ENCODE assay signal across 8 cellular contexts in genomic region chr9:136133191-136133958, GRCh38. TPM values are rescaled to one million over a fixed set of nuclear protein-coding genes. Genes with fewer than 3 reads are reported as not detected.
DNase-seq lines count a peak whose midpoint lies in the region; ATAC-seq, FAIRE-seq and TF ChIP-seq lines count a peak whose summit lies in the region.

No MANE protein-coding gene starts in this region.

- peak; percentile 74 for ATAC-seq in CD4-positive, alpha-beta T cell (ENCODE audit: poor library complexity)
- peak; percentile 76 to 81 for ATAC-seq in activated naive CD4-positive, alpha-beta T cell treated with anti-CD3 and anti-CD28 coated beads, Interleukin-2, amount 50 U/mL, for 72 hours
- no peak for ATAC-seq in HG03196 (IDR thresholded peaks at IDR 0.05; ENCODE audit: unreplicated experiment)

- WGBS in hepatocyte (ENCODE audit: low lambda C conversion rate, missing lambda C conversion rate), result 13% methylated on average over 25 of the region's 69 CpGs
- WGBS in small intestine, 3 donors, result 2 to 8% (median 2%) methylated on average over 53 to 68 of the region's 69 CpGs

- H3K4me3 ChIP-seq in hepatocyte (peak overlapping the region; percentile 64), small intestine (ENCODE audit: low read depth in 1 of 2, low read length in 2 of 2) (peak overlapping the region in 1 of 2 donors; percentile 27)

- H3K9me2 ChIP-seq in hepatocyte (replicated peaks; ENCODE audit: insufficient read depth), result no peaks in the 10 kb centered on the region

- peaks cover 6% of the 10 kb centered on the region for H3K4me1 Mint-ChIP-seq in CD4-positive, alpha-beta T cell (ENCODE audit: low read depth)

- no peaks in the 10 kb centered on the region for H3K36me3 Mint-ChIP-seq in CD4-positive, alpha-beta T cell (ENCODE audit: low read depth)
- no peaks in the 10 kb centered on the region for H3K36me3 Mint-ChIP-seq in activated naive CD4-positive, alpha-beta T cell treated with anti-CD3 and anti-CD28 coated beads, Interleukin-2, amount 50 U/mL, for 72 hours

- H3K4me1 ChIP-seq in hepatocyte (ENCODE audit: insufficient read depth) (peaks cover 12% of the 10 kb centered on the region), small intestine (ENCODE audit: control insufficient read depth in 2 of 2, insufficient read depth in 1 of 2, low read depth in 1 of 2, low read length in 1 of 2) (no peaks in the 10 kb centered on the region)

- no peaks in the 10 kb centered on the region for H3K9me3 ChIP-seq in CD4-positive, alpha-beta T cell (ENCODE audit: control insufficient read depth, low read length)
- H3K9me3 ChIP-seq in hepatocyte (ENCODE audit: low read depth), result no peaks in the 10 kb centered on the region
- no peaks in the 10 kb centered on the region for H3K9me3 ChIP-seq in small intestine (ENCODE audit: control insufficient read depth, low read depth)

- no peak overlapping the region for H3K27ac Mint-ChIP-seq in CD4-positive, alpha-beta T cell
- no peak overlapping the region for H3K27ac Mint-ChIP-seq in activated naive CD4-positive, alpha-beta T cell treated with anti-CD3 and anti-CD28 coated beads, Interleukin-2, amount 50 U/mL, for 72 hours

- intact Hi-C loops in CD4-positive, alpha-beta T cell (cut with DNase I, micrococcal nuclease), result loop anchor here in 1 of 2 experiments (1.0 kb wide), 1 partner anchor 150 kb away; no protein-coding TSS in a partner anchor

- CTCF ChIA-PET in CD4-positive, alpha-beta T cell (lab: Charles Lee), result interaction anchor here (0.6 to 0.8 kb wide), 2 partner anchors 134 to 1417 kb away, joined by 3 read pairs; partner anchors contain the start of gene PNPLA7

- no peaks in the 10 kb centered on the region for H4K20me1 ChIP-seq in hepatocyte (ENCODE audit: insufficient read depth, poor library complexity, severe bottlenecking)

- no peaks in the 10 kb centered on the region for H3K79me2 ChIP-seq in hepatocyte

- no peak for TF ChIP-seq CTCF in CD4-positive, alpha-beta T cell (IDR thresholded peaks at IDR 0.05)
- TF ChIP-seq CTCF in hepatocyte (IDR thresholded peaks at IDR 0.05; ENCODE audit: poor library complexity), result peak; percentile 67

- no peaks in the 10 kb centered on the region for H3K36me3 ChIP-seq in hepatocyte (replicated peaks; ENCODE audit: insufficient read depth, low read depth)
- no peaks in the 10 kb centered on the region for H3K36me3 ChIP-seq in small intestine (ENCODE audit: control insufficient read depth in 2 of 2, insufficient read depth in 2 of 2, low read length in 2 of 2)

- no peak overlapping the region for H3K27ac ChIP-seq in CD4-positive, alpha-beta T cell (ENCODE audit: low read depth, low read length)
- H3K27ac ChIP-seq in hepatocyte, result no peak overlapping the region
- H3K27ac ChIP-seq in small intestine (ENCODE audit: low read depth in 1 of 2, low read length in 1 of 2), result no peak overlapping the region

- H3K27me3 Mint-ChIP-seq in CD4-positive, alpha-beta T cell, result peaks cover 50% of the 10 kb centered on the region

- no peak for FAIRE-seq in small intestine (lab: Jason Lieb, UNC)

- POLR2A ChIA-PET in CD4-positive, alpha-beta T cell (lab: Charles Lee), result no interaction called here

- peaks cover 42% of the 10 kb centered on the region for H3K27me3 ChIP-seq in CD4-positive, alpha-beta T cell (ENCODE audit: control insufficient read depth, insufficient read depth, low read length)
- H3K27me3 ChIP-seq in hepatocyte, result peaks cover 29% of the 10 kb centered on the region
- H3K27me3 ChIP-seq in small intestine (ENCODE audit: control insufficient read depth in 2 of 2, insufficient read depth in 2 of 2, low read length in 2 of 2), result peaks cover 0 to 18% of the 10 kb centered on the region in 2 donors

- peak overlapping the region; percentile 96 for H2AFZ ChIP-seq in hepatocyte

- H3K4me3 Mint-ChIP-seq in CD4-positive, alpha-beta T cell, result peak overlapping the region; percentile 58

- DNase-seq in CD4-positive, alpha-beta T cell, result peak in 1 of 10 experiments; percentile 20
- DNase-seq in HK-2 (ENCODE audit: unreplicated experiment) (peak; percentile 45), hepatocyte (ENCODE audit: low spot score) (peak; percentile 81), putamen (ENCODE audit: low spot score) (no peak), small intestine (no peak)
- DNase-seq in activated naive CD4-positive, alpha-beta T cell treated with anti-CD3 and anti-CD28 coated beads, Interleukin-2, amount 50 U/mL, for 72 hours (ENCODE audit: low spot score in 2 of 2), result no peak
- peak; percentile 34 for DNase-seq in stimulated activated CD4-positive, alpha-beta T cell treated with anti-CD3 and anti-CD28 coated beads, Interleukin-4, amount 100 ng/mL, for 24 hours

- H3K4me2 ChIP-seq in hepatocyte, result peak overlapping the region; percentile 100

- no peaks in the 10 kb centered on the region for H3K9me3 Mint-ChIP-seq in CD4-positive, alpha-beta T cell
- H3K9me3 Mint-ChIP-seq in activated naive CD4-positive, alpha-beta T cell treated with anti-CD3 and anti-CD28 coated beads, Interleukin-2, amount 50 U/mL, for 72 hours, result no peaks in the 10 kb centered on the region

RNA-seq across cellular contexts. Expression of gene TMEM250, which starts 14.7 kb away (rescaled TPM):
- 1 to 10 TPM; 6.5 to 7.9 TPM for total RNA-seq in CD4-positive, alpha-beta T cell
- 10 to 100 TPM; 13.3 to 26.2 TPM for total RNA-seq in activated naive CD4-positive, alpha-beta T cell treated with anti-CD3 and anti-CD28 coated beads, Interleukin-2, amount 50 U/mL, for 72 hours
- total RNA-seq in hepatocyte, result 32.9 and 37.8 TPM in 2 replicates
- 45.3 and 47.6 TPM in 2 replicates for polyA plus RNA-seq in hepatocyte
- polyA plus RNA-seq in small intestine, result 10 to 100 TPM; 21.2 to 43.9 (median 25.4) TPM

RNA-seq across cellular contexts. Expression of gene NACC2, which starts 38.3 kb away (rescaled TPM):
- 1 to 10 TPM; 2.1 to 2.7 TPM for total RNA-seq in CD4-positive, alpha-beta T cell
- 10 to 100 TPM in 1 of 2 donors, 1 to 10 TPM in 1; 4.5 to 10.0 TPM for total RNA-seq in activated naive CD4-positive, alpha-beta T cell treated with anti-CD3 and anti-CD28 coated beads, Interleukin-2, amount 50 U/mL, for 72 hours
- total RNA-seq in hepatocyte, result 12.3 and 13.0 TPM in 2 replicates
- 7.1 and 11.0 TPM in 2 replicates for polyA plus RNA-seq in hepatocyte
- 1 to 10 TPM; 4.9 to 9.6 (median 6.5) TPM for polyA plus RNA-seq in small intestine

Comparison
In these comparisons a context has a peak if more than half of its experiments do, and no peak if none do; other contexts are left out.
1. DNase-seq: peak in HK-2 (single experiment), hepatocyte (single experiment) and stimulated activated CD4-positive, alpha-beta T cell treated with anti-CD3 and anti-CD28 coated beads, Interleukin-4, amount 100 ng/mL, for 24 hours (single experiment); none in activated naive CD4-positive, alpha-beta T cell treated with anti-CD3 and anti-CD28 coated beads, Interleukin-2, amount 50 U/mL, for 72 hours (0 of 2), putamen (single experiment) and small intestine (single experiment).